ENCODE assay signal across 15 cellular contexts in genomic region chr10:633279-634245, GRCh38. TPM values are rescaled to one million over a fixed set of nuclear protein-coding genes. Genes with fewer than 3 reads are reported as not detected.
DNase-seq lines count a peak whose midpoint lies in the region; ATAC-seq and TF ChIP-seq lines count a peak whose summit lies in the region.
"Had no signal": no experiment of that assay in that cellular context is flagged by ENCODE, and none has a peak within 500 bp of the region (broad histone marks: within the 10 kb centered on the region; RNA-seq: fewer than 3 reads in every experiment).

No MANE protein-coding gene starts in this region.

- no peak for TF ChIP-seq POLR2A in tibial nerve (IDR thresholded peaks at IDR 0.05)

- H3K4me3 ChIP-seq in tibial nerve, result no peak overlapping the region

- H3K4me1 Mint-ChIP-seq in neural crest cell, result peaks cover 36% of the 10 kb centered on the region
- H3K4me1 Mint-ChIP-seq: IgD-negative memory B cell had no signal

- DNase-seq in SHP77 treated with DMSO at 0.1 percent for 48 hours (lab: John Stamatoyannopoulos, UW), result peak; percentile 20
- DNase-seq in globus pallidus (ENCODE audit: low spot score), result peak; percentile 40
- DNase-seq in neural crest cell (ENCODE audit: low read depth, low spot score), result no peak
- DNase-seq in tibial nerve (ENCODE audit: low spot score in 2 of 2), result no peak
- DNase-seq in stimulated activated CD4-positive, alpha-beta T cell treated with anti-CD3 and anti-CD28 coated beads, Interleukin-1b, Interleukin-23, amount 100 ng/mL, for 48 hours, result no peak
- DNase-seq: amniotic stem cell; effector CD8-positive, alpha-beta T cell; NCI-H146; NCI-H748 treated with DMSO at 0.1 percent for 48 hours; occipital lobe; SIG-M5 had no signal

- ATAC-seq in HG02840 (IDR thresholded peaks at IDR 0.05; ENCODE audit: low FRiP score, unreplicated experiment) (no peak), HG03097 (IDR thresholded peaks at IDR 0.05; ENCODE audit: low FRiP score, unreplicated experiment) (no peak)

- no peak for TF ChIP-seq CTCF in neural crest cell (conservative IDR thresholded peaks at IDR 0.05)
- no peak for TF ChIP-seq CTCF in tibial nerve (IDR thresholded peaks at IDR 0.05)

- peak overlapping the region; percentile 50 for H3K27ac Mint-ChIP-seq in neural crest cell (ENCODE audit: unreplicated experiment)
- H3K27ac Mint-ChIP-seq: IgD-negative memory B cell had no signal

- no peaks in the 10 kb centered on the region for H3K36me3 ChIP-seq in tibial nerve

- peaks cover 0 to 51% (median 12%) of the 10 kb centered on the region in 4 donors for H3K4me1 ChIP-seq in tibial nerve

- TF ChIP-seq EP300 in tibial nerve (IDR thresholded peaks at IDR 0.05), result no peak

- H3K27ac ChIP-seq in tibial nerve, result peak overlapping the region; percentile 17 to 78 (median 46)
- H3K27ac ChIP-seq: C4-2B had no signal

- no peak overlapping the region for H3K4me3 Mint-ChIP-seq in neural crest cell
- H3K4me3 Mint-ChIP-seq: IgD-negative memory B cell had no signal

- H3K27me3 Mint-ChIP-seq in neural crest cell (ENCODE audit: low read depth), result no peaks in the 10 kb centered on the region

- no peaks in the 10 kb centered on the region for H3K27me3 ChIP-seq in tibial nerve

- no peaks in the 10 kb centered on the region for H3K9me3 Mint-ChIP-seq in neural crest cell

- WGBS in tibial nerve, 2 donors, result 72 to 76% methylated on average over 39 of the region's 39 CpGs

- H3K36me3 Mint-ChIP-seq in neural crest cell (ENCODE audit: low read depth), result no peaks in the 10 kb centered on the region

- no peaks in the 10 kb centered on the region for H3K9me3 ChIP-seq in tibial nerve

RNA-seq across cellular contexts. Expression of gene DIP2C, which starts 55.9 kb away (rescaled TPM):
- 21.7 and 22.7 TPM in 2 replicates for total RNA-seq in neural crest cell
- 10 to 100 TPM; 31.4 to 46.5 (median 36.0) TPM for total RNA-seq in tibial nerve

Comparison
In these comparisons a context has a peak if more than half of its experiments do, and no peak if none do; other contexts are left out.
1. DNase-seq: peak in SHP77 treated with DMSO at 0.1 percent for 48 hours (single experiment) and globus pallidus (single experiment); none in neural crest cell (single experiment), tibial nerve (0 of 2) and stimulated activated CD4-positive, alpha-beta T cell treated with anti-CD3 and anti-CD28 coated beads, Interleukin-1b, Interleukin-23, amount 100 ng/mL, for 48 hours (single experiment).